In genomic region chr1:118636004-118636403, GRCh38 we compare ENCODE assay signal across 26 cellular contexts.
"Had no signal": no experiment of that assay in that cellular context is flagged by ENCODE, and none has a peak within 500 bp of the region (broad histone marks: within the 10 kb centered on the region; RNA-seq: fewer than 3 reads in every experiment).

No MANE protein-coding gene starts in this region.

- DNase-seq: activated CD4-positive, alpha-beta T cell treated with anti-CD3 and anti-CD28 coated beads for 1 hour; activated CD4-positive, alpha-beta T cell treated with anti-CD3 and anti-CD28 coated beads, Interleukin-2, amount 50 U/mL, for 1 hour; activated CD8-positive, alpha-beta memory T cell treated with anti-CD3 and anti-CD28 coated beads, Interleukin-2, amount 10 ng/mL, durations not matched to agents 7 days and 5 days; activated CD8-positive, alpha-beta T cell treated with anti-CD3 and anti-CD28 coated beads for 36 hours; activated T-cell treated with anti-CD3 and anti-CD28 coated beads, Interleukin-2, amount 50 U/mL, for 48 hours; central memory CD4-positive, alpha-beta T cell; foreskin fibroblast; heart left ventricle; kidney glomerular epithelial cell; left lung; lower lobe of right lung; mesenchymal stem cell; natural killer cell; posterior cingulate gyrus; right cardiac atrium; stimulated activated CD4-positive, alpha-beta T cell treated with anti-CD3 and anti-CD28 coated beads, Interleukin-15, amount 100 ng/mL, for 24 hours; stimulated activated CD4-positive, alpha-beta T cell treated with anti-CD3 and anti-CD28 coated beads, Interleukin-2, amount 100 ng/mL, for 24 hours; stimulated activated naive B cell treated with anti-CD40 and anti-IgM and Interleukin-4, amounts not matched to agents 10 μg/mL and 1 μg/mL and 100 μg/mL, for 72 hours; stomach; thyroid gland; upper lobe of left lung had no signal

- H3K4me3 Mint-ChIP-seq: activated CD8-positive, alpha-beta memory T cell treated with anti-CD3 and anti-CD28 coated beads, Interleukin-2, amount 10 ng/mL, durations not matched to agents 7 days and 5 days; activated CD8-positive, alpha-beta T cell treated with anti-CD3 and anti-CD28 coated beads for 36 hours; natural killer cell; stimulated activated naive B cell treated with anti-CD40 and anti-IgM and Interleukin-4, amounts not matched to agents 10 μg/mL and 1 μg/mL and 100 μg/mL, for 72 hours; WTC11 had no signal

- H3K27ac Mint-ChIP-seq: activated CD8-positive, alpha-beta memory T cell treated with anti-CD3 and anti-CD28 coated beads, Interleukin-2, amount 10 ng/mL, durations not matched to agents 7 days and 5 days; activated CD8-positive, alpha-beta T cell treated with anti-CD3 and anti-CD28 coated beads for 36 hours; activated naive CD4-positive, alpha-beta T cell treated with anti-CD3 and anti-CD28 coated beads, Interleukin-2, amount 50 U/mL, for 72 hours; activated T-helper 2 cell treated with anti-CD3 and anti-CD28 coated beads, Interferon-gamma antibody, Interleukin-2, Interleukin-4, amounts not matched to agents 10 μg/mL and 5 μg/mL and 100 μg/mL, durations not matched to agents 14 hours and 24 hours and 36 hours; natural killer cell; stimulated activated naive B cell treated with anti-CD40 and anti-IgM and Interleukin-4, amounts not matched to agents 10 μg/mL and 1 μg/mL and 100 μg/mL, for 72 hours; WTC11 had no signal

- H3K9me3 ChIP-seq: breast epithelium, heart left ventricle, lower lobe of right lung, thyroid gland, vagina had no signal

- H3K4me1 Mint-ChIP-seq: activated CD8-positive, alpha-beta memory T cell treated with anti-CD3 and anti-CD28 coated beads, Interleukin-2, amount 10 ng/mL, durations not matched to agents 7 days and 5 days; natural killer cell; stimulated activated naive B cell treated with anti-CD40 and anti-IgM and Interleukin-4, amounts not matched to agents 10 μg/mL and 1 μg/mL and 100 μg/mL, for 72 hours had no signal

- H3K36me3 Mint-ChIP-seq: activated CD8-positive, alpha-beta memory T cell treated with anti-CD3 and anti-CD28 coated beads, Interleukin-2, amount 10 ng/mL, durations not matched to agents 7 days and 5 days; stimulated activated naive B cell treated with anti-CD40 and anti-IgM and Interleukin-4, amounts not matched to agents 10 μg/mL and 1 μg/mL and 100 μg/mL, for 72 hours had no signal

- H3K27ac ChIP-seq: breast epithelium, heart left ventricle, left lung, lower lobe of right lung, stomach, thyroid gland, upper lobe of left lung, vagina had no signal

- H3K36me3 ChIP-seq: breast epithelium, heart left ventricle, left lung, lower lobe of right lung, stomach, thyroid gland, upper lobe of left lung, vagina had no signal

- H3K4me1 ChIP-seq: breast epithelium, heart left ventricle, left lung, lower lobe of right lung, stomach, thyroid gland, upper lobe of left lung, vagina had no signal

- H3K27me3 ChIP-seq: breast epithelium, left lung, stomach, thyroid gland, upper lobe of left lung, vagina had no signal

- H3K4me3 ChIP-seq: breast epithelium, heart left ventricle, left lung, lower lobe of right lung, stomach, thyroid gland, upper lobe of left lung, vagina had no signal

- H3K27me3 Mint-ChIP-seq: activated CD8-positive, alpha-beta memory T cell treated with anti-CD3 and anti-CD28 coated beads, Interleukin-2, amount 10 ng/mL, durations not matched to agents 7 days and 5 days; activated CD8-positive, alpha-beta T cell treated with anti-CD3 and anti-CD28 coated beads for 36 hours; stimulated activated naive B cell treated with anti-CD40 and anti-IgM and Interleukin-4, amounts not matched to agents 10 μg/mL and 1 μg/mL and 100 μg/mL, for 72 hours had no signal
